ENCODE assay signal across 8 cellular contexts in the genomic region with DNA sequence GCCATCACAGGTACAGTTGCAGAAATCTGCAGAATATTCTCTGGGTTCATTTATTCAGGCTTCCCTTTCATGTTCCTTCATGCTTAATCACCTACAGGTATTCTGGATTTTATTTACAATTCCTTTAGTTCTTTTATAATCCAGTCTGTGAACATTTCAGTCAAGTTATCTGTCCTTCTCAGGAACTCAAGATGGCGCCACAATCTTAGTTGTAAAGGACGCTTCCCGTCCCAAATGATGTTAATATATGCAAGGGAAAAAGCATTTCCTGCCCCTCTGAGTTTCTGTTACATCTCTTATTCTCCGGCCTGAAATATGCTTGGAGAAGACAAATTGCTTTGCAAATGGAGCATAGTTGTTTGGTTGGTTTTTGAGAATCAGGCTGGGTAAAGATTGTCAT. TPM values are rescaled to one million over a fixed set of nuclear protein-coding genes. Genes with fewer than 3 reads are reported as not detected.
DNase-seq lines count a peak whose midpoint lies in the region; ATAC-seq and TF ChIP-seq lines count a peak whose summit lies in the region.

No MANE protein-coding gene starts in this region.

- no peak overlapping the region for H2BK5ac ChIP-seq in H9 (ENCODE audit: insufficient read length, low read length)

- no peak overlapping the region for H3K27ac ChIP-seq in A673 (ENCODE audit: low read depth, low read length, poor library complexity, severe bottlenecking)
- H3K27ac ChIP-seq in H9 (ENCODE audit: insufficient read length, low read depth, low read length), result no peak overlapping the region
- H3K27ac ChIP-seq in hepatocyte, result no peak overlapping the region

- H3K4me1 ChIP-seq in A673 (ENCODE audit: insufficient read depth, low read length, poor library complexity, severe bottlenecking), result no peaks in the 10 kb centered on the region
- H3K4me1 ChIP-seq in H9 (ENCODE audit: insufficient read depth, low read length), result peaks cover 4% of the 10 kb centered on the region; the same call in 1 of the 2 replicates
- H3K4me1 ChIP-seq in hepatocyte (ENCODE audit: insufficient read depth), result no peaks in the 10 kb centered on the region

- DNase-seq in A673 (ENCODE audit: low spot score) (peak; percentile 82), H9 (no peak), SK-N-DZ (ENCODE audit: low spot score) (peak; percentile 27), hepatocyte (ENCODE audit: low spot score) (peak; percentile 73), OCI-M2 (lab: John Stamatoyannopoulos, UW; ENCODE audit: unreplicated experiment) (no peak), activated gamma-delta T cell (lab: John Stamatoyannopoulos, UW) (no peak)
- DNase-seq in activated T-cell treated with anti-CD3 and anti-CD28 coated beads, Interleukin-2, amount 50 U/mL, for 1 hour, result no peak
- no peak for DNase-seq in stimulated activated naive B cell treated with anti-CD40 and anti-IgM and Interleukin-4, amounts not matched to agents 10 μg/mL and 1 μg/mL and 100 μg/mL, for 72 hours

- no peak overlapping the region for H2BK20ac ChIP-seq in H9 (ENCODE audit: low read depth, low read length, poor library complexity, severe bottlenecking)

- H2BK15ac ChIP-seq in H9 (ENCODE audit: low read depth, low read length), result no peak overlapping the region

- no peak for ATAC-seq in stimulated activated naive B cell treated with anti-CD40 and anti-IgM and Interleukin-4, amounts not matched to agents 10 μg/mL and 1 μg/mL and 100 μg/mL, for 72 hours (replicated peaks)

- WGBS in H9 (ENCODE audit: extremely low coverage, insufficient read length, low lambda C conversion rate), result no CpG with 5 or more reads among the region's 4 CpGs
- WGBS in hepatocyte (ENCODE audit: low lambda C conversion rate, missing lambda C conversion rate), result 24% methylated on average over 4 of the region's 4 CpGs

- BruUV-seq in A673 (replicated peaks; lab: Mats Ljungman, UMichigan), result no TSS peak

- TF ChIP-seq CTCF in A673 (conservative IDR thresholded peaks at IDR 0.05; ENCODE audit: low read depth, low read length) (peak; percentile 78), H9 (conservative IDR thresholded peaks at IDR 0.05) (peak; percentile 69), hepatocyte (IDR thresholded peaks at IDR 0.05; ENCODE audit: poor library complexity) (peak; percentile 64)

- H4K91ac ChIP-seq in H9 (ENCODE audit: insufficient read length, low read depth, low read length), result no peak overlapping the region

- no peak overlapping the region for H2AFZ ChIP-seq in H9 (ENCODE audit: low read length)
- no peak overlapping the region for H2AFZ ChIP-seq in hepatocyte

- H3K9me3 ChIP-seq in A673 (ENCODE audit: low read depth, low read length, poor library complexity, severe bottlenecking) (no peaks in the 10 kb centered on the region), H9 (ENCODE audit: control insufficient read depth, low read depth, low read length) (no peaks in the 10 kb centered on the region), hepatocyte (ENCODE audit: low read depth) (no peaks in the 10 kb centered on the region)

- H3K4me3 ChIP-seq in A673 (ENCODE audit: low read depth, low read length, poor library complexity, severe bottlenecking) (no peak overlapping the region), hepatocyte (no peak overlapping the region)

- no peaks in the 10 kb centered on the region for H3K9me2 ChIP-seq in hepatocyte (replicated peaks; ENCODE audit: insufficient read depth)

- CTCF ChIA-PET in A673 (lab: Charles Lee), result interaction anchor here (0.6 to 1.5 kb wide), 3 partner anchors 21 to 282 kb away, joined by 3 to 5 read pairs (median 5); no protein-coding TSS in a partner anchor

- intact Hi-C loops in A673 (cut with micrococcal nuclease; ENCODE audit: unreplicated experiment), result loop anchor here (1.0 to 5.0 kb wide), 3 partner anchors 280 to 520 kb away; no protein-coding TSS in a partner anchor

- H3K27me3 Mint-ChIP-seq in H9 (ENCODE audit: low read depth), result no peaks in the 10 kb centered on the region
- H3K27me3 Mint-ChIP-seq in stimulated activated naive B cell treated with anti-CD40 and anti-IgM and Interleukin-4, amounts not matched to agents 10 μg/mL and 1 μg/mL and 100 μg/mL, for 72 hours, result no peaks in the 10 kb centered on the region

- no peaks in the 10 kb centered on the region for H3K23me2 ChIP-seq in H9 (ENCODE audit: insufficient read length, low read depth, low read length, poor library complexity, severe bottlenecking)

- H3K9ac ChIP-seq in H9 (ENCODE audit: extremely low read depth, insufficient read length, low read length), result no peak overlapping the region

- H3K36me3 ChIP-seq in A673 (ENCODE audit: insufficient read depth, low read length, poor library complexity, severe bottlenecking), result no peaks in the 10 kb centered on the region
- H3K36me3 ChIP-seq in hepatocyte (replicated peaks; ENCODE audit: insufficient read depth, low read depth), result no peaks in the 10 kb centered on the region

- no peak overlapping the region for H3K56ac ChIP-seq in H9 (ENCODE audit: insufficient read length, low read depth, low read length)

- no peak overlapping the region for H4K8ac ChIP-seq in H9 (replicated peaks; ENCODE audit: insufficient read length, low read depth, low read length)

- H3T11ph ChIP-seq in H9 (ENCODE audit: low read length), result no peak overlapping the region

- H2BK12ac ChIP-seq in H9 (ENCODE audit: insufficient read length, low read depth, low read length), result no peak overlapping the region

- H4K20me1 ChIP-seq in H9 (ENCODE audit: control insufficient read depth, insufficient read depth, insufficient read length) (no peaks in the 10 kb centered on the region), hepatocyte (ENCODE audit: insufficient read depth, poor library complexity, severe bottlenecking) (no peaks in the 10 kb centered on the region)

- H3K79me2 ChIP-seq in H9 (ENCODE audit: insufficient read depth, low read length), result no peaks in the 10 kb centered on the region
- no peaks in the 10 kb centered on the region for H3K79me2 ChIP-seq in hepatocyte

- H3K23ac ChIP-seq in H9 (ENCODE audit: insufficient read length, low read depth, low read length), result no peak overlapping the region

- POLR2A ChIA-PET in A673 (lab: Charles Lee; ENCODE audit: low non-redundant PET), result no interaction called here

- no peaks in the 10 kb centered on the region for H3K36me3 Mint-ChIP-seq in H9 (ENCODE audit: insufficient read depth in 1 of 3, low read depth in 3 of 3)
- peaks cover 2 to 3% of the 10 kb centered on the region in 2 donors for H3K36me3 Mint-ChIP-seq in stimulated activated naive B cell treated with anti-CD40 and anti-IgM and Interleukin-4, amounts not matched to agents 10 μg/mL and 1 μg/mL and 100 μg/mL, for 72 hours

- H3K79me1 ChIP-seq in H9 (ENCODE audit: insufficient read depth, low read depth, low read length, poor library complexity, severe bottlenecking), result no peaks in the 10 kb centered on the region

- H4K5ac ChIP-seq in H9 (ENCODE audit: insufficient read length, low read depth, low read length), result no peak overlapping the region

- H3K9me3 Mint-ChIP-seq in H9, result no peaks in the 10 kb centered on the region
- H3K9me3 Mint-ChIP-seq in stimulated activated naive B cell treated with anti-CD40 and anti-IgM and Interleukin-4, amounts not matched to agents 10 μg/mL and 1 μg/mL and 100 μg/mL, for 72 hours, result no peaks in the 10 kb centered on the region

- no peak overlapping the region for H2BK120ac ChIP-seq in H9 (ENCODE audit: low read depth, low read length, poor library complexity, severe bottlenecking)

- H3K18ac ChIP-seq in H9 (ENCODE audit: insufficient read length, low read depth, low read length), result no peak overlapping the region

- H2AK5ac ChIP-seq in H9 (ENCODE audit: insufficient read length, low read length), result no peak overlapping the region

- H3K4me1 Mint-ChIP-seq in H9, result peaks cover 5 to 12% of the 10 kb centered on the region in 2 experiments
- no peaks in the 10 kb centered on the region for H3K4me1 Mint-ChIP-seq in stimulated activated naive B cell treated with anti-CD40 and anti-IgM and Interleukin-4, amounts not matched to agents 10 μg/mL and 1 μg/mL and 100 μg/mL, for 72 hours

- no peak overlapping the region for H3K14ac ChIP-seq in H9 (ENCODE audit: insufficient read depth, low read length)

- no peak overlapping the region for H3K4ac ChIP-seq in H9 (ENCODE audit: low read depth, low read length)

- no peak overlapping the region for H3K27ac Mint-ChIP-seq in H9
- H3K27ac Mint-ChIP-seq in stimulated activated naive B cell treated with anti-CD40 and anti-IgM and Interleukin-4, amounts not matched to agents 10 μg/mL and 1 μg/mL and 100 μg/mL, for 72 hours, result no peak overlapping the region

- H3K4me2 ChIP-seq in H9 (ENCODE audit: insufficient read depth, insufficient read length, low read length) (no peak overlapping the region), hepatocyte (no peak overlapping the region)

- no peak overlapping the region for H3K4me3 Mint-ChIP-seq in H9
- H3K4me3 Mint-ChIP-seq in stimulated activated naive B cell treated with anti-CD40 and anti-IgM and Interleukin-4, amounts not matched to agents 10 μg/mL and 1 μg/mL and 100 μg/mL, for 72 hours, result no peak overlapping the region

- H3K27me3 ChIP-seq in A673 (replicated peaks; ENCODE audit: insufficient read depth, low read depth, low read length, poor library complexity), result no peaks in the 10 kb centered on the region
- no peaks in the 10 kb centered on the region for H3K27me3 ChIP-seq in H9 (ENCODE audit: insufficient read depth, low read length)
- H3K27me3 ChIP-seq in hepatocyte, result no peaks in the 10 kb centered on the region

RNA-seq across cellular contexts. Expression of a gene that starts 19.3 kb away (rescaled TPM):
- total RNA-seq in A673 (2021), result 5.6 and 6.5 TPM in 2 replicates
- total RNA-seq in H9 (2021), result 21.7 and 24.6 TPM in 2 replicates
- 0.63 and 0.78 TPM in 2 replicates for polyA plus RNA-seq in SK-N-DZ (2014; cell fraction: cytosol; rRNA removed)
- 2.5 and 5.0 TPM in 2 replicates for polyA plus RNA-seq in SK-N-DZ (2014; cell fraction: nucleus; rRNA removed)
- 261 and 281 TPM in 2 replicates for total RNA-seq in hepatocyte
- polyA plus RNA-seq in hepatocyte, result 390 and 412 TPM in 2 replicates

Comparison
In these comparisons a context has a peak if more than half of its experiments do, and no peak if none do; other contexts are left out.
1. DNase-seq: peak in A673 (single experiment), SK-N-DZ (single experiment) and hepatocyte (single experiment); none in H9 (single experiment), OCI-M2 (single experiment), activated T-cell treated with anti-CD3 and anti-CD28 coated beads, Interleukin-2, amount 50 U/mL, for 1 hour (single experiment), activated gamma-delta T cell (single experiment) and stimulated activated naive B cell treated with anti-CD40 and anti-IgM and Interleukin-4, amounts not matched to agents 10 μg/mL and 1 μg/mL and 100 μg/mL, for 72 hours (single experiment).
2. RNA of a gene that starts 19.3 kb away (total RNA-seq): 261 to 281 TPM in hepatocyte; 21.7 to 24.6 TPM in H9 and 5.6 to 6.5 TPM in A673; every median in the first group is over 10 times any median in the second.
3. Peak in every context shown above with its lines, with median percentiles within 50 percentile points of each other: CTCF ChIP-seq.